In genomic region chr17:4463818-4464501, GRCh38 we compare ENCODE assay signal across 26 cellular contexts. TPM values are rescaled to one million over a fixed set of nuclear protein-coding genes. Genes with fewer than 3 reads are reported as not detected.
DNase-seq lines count a peak whose midpoint lies in the region; ATAC-seq and TF ChIP-seq lines count a peak whose summit lies in the region.
"Had no signal": no experiment of that assay in that cellular context is flagged by ENCODE, and none has a peak within 500 bp of the region (broad histone marks: within the 10 kb centered on the region; RNA-seq: fewer than 3 reads in every experiment).

No MANE protein-coding gene starts in this region.

- H3K27ac Mint-ChIP-seq in chondrocyte (ENCODE audit: unreplicated experiment): no peak overlapping the region
- H3K27ac Mint-ChIP-seq: naive thymus-derived CD4-positive, alpha-beta T cell; stimulated activated effector memory CD8-positive, alpha-beta T cell treated with anti-CD3 and anti-CD28 coated beads, Interleukin-12 subunit alpha, Interleukin-12 subunit beta, amount 100 ng/mL, for 72 hours had no signal

- TF ChIP-seq CTCF in foreskin keratinocyte (conservative IDR thresholded peaks at IDR 0.05) (no peak), chondrocyte (IDR thresholded peaks at IDR 0.05) (no peak)

- peaks cover 8% of the 10 kb centered on the region for H3K36me3 Mint-ChIP-seq in chondrocyte (ENCODE audit: low read depth)
- H3K36me3 Mint-ChIP-seq: stimulated activated effector memory CD8-positive, alpha-beta T cell treated with anti-CD3 and anti-CD28 coated beads, Interleukin-12 subunit alpha, Interleukin-12 subunit beta, amount 100 ng/mL, for 72 hours had no signal

- DNase-seq in DMS79 treated with DMSO at 0.1 percent for 48 hours (lab: John Stamatoyannopoulos, UW) (peak; percentile 38), NCI-H446 (lab: John Stamatoyannopoulos, UW) (peak; percentile 73 to 82), middle frontal gyrus (ENCODE audit: extremely low spot score, low spot score) (peak; percentile 33), foreskin keratinocyte (no peak), ureter (ENCODE audit: low spot score) (no peak), epidermal melanocyte (ENCODE audit: insufficient read length, low spot score) (no peak), chondrocyte (ENCODE audit: low spot score) (no peak)
- DNase-seq: activated CD4-positive, alpha-beta T cell treated with anti-CD3 and anti-CD28 coated beads for 4 hours; activated CD8-positive, alpha-beta memory T cell treated with anti-CD3 and anti-CD28 coated beads for 24 hours; activated naive CD4-positive, alpha-beta T cell; activated T-cell treated with anti-CD3 and anti-CD28 coated beads, Interleukin-2, amount 50 U/mL, for 4 hours; adrenal gland; Caco-2; left lung; naive thymus-derived CD4-positive, alpha-beta T cell; RPMI8226; spleen; stimulated activated CD4-positive, alpha-beta T cell treated with anti-CD3 and anti-CD28 coated beads, Interleukin-2, amount 100 ng/mL, for 48 hours; T-helper 2 cell had no signal

- peaks cover 18% of the 10 kb centered on the region for H3K9me3 Mint-ChIP-seq in chondrocyte (ENCODE audit: low read depth)

- no peak overlapping the region for H3K4me3 Mint-ChIP-seq in chondrocyte (ENCODE audit: unreplicated experiment)
- H3K4me3 Mint-ChIP-seq: activated T-cell treated with anti-CD3 and anti-CD28 coated beads, Interleukin-2, amount 50 U/mL, for 4 hours; IgD-negative memory B cell; naive thymus-derived CD4-positive, alpha-beta T cell; stimulated activated effector memory CD8-positive, alpha-beta T cell treated with anti-CD3 and anti-CD28 coated beads, Interleukin-12 subunit alpha, Interleukin-12 subunit beta, amount 100 ng/mL, for 72 hours had no signal

- no peaks in the 10 kb centered on the region for H3K4me1 Mint-ChIP-seq in chondrocyte (ENCODE audit: low read depth)
- H3K4me1 Mint-ChIP-seq: stimulated activated effector memory CD8-positive, alpha-beta T cell treated with anti-CD3 and anti-CD28 coated beads, Interleukin-12 subunit alpha, Interleukin-12 subunit beta, amount 100 ng/mL, for 72 hours had no signal

- peak overlapping the region; percentile 20 for H3K27ac ChIP-seq in cingulate gyrus (ENCODE audit: low read depth, low read length)
- no peak overlapping the region for H3K27ac ChIP-seq in foreskin keratinocyte
- H3K27ac ChIP-seq: adrenal gland, BLaER1, left lung, SK-N-MC, spleen, vagina had no signal

- no peak for ATAC-seq in foreskin keratinocyte
- ATAC-seq: activated T-cell treated with anti-CD3 and anti-CD28 coated beads, Interleukin-2, amount 50 U/mL, for 4 hours; left lung; naive thymus-derived CD4-positive, alpha-beta T cell; stimulated activated effector memory CD8-positive, alpha-beta T cell treated with anti-CD3 and anti-CD28 coated beads, Interleukin-12 subunit alpha, Interleukin-12 subunit beta, amount 100 ng/mL, for 72 hours had no signal

- peaks cover 2% of the 10 kb centered on the region for H3K27me3 Mint-ChIP-seq in chondrocyte (ENCODE audit: low read depth)

- no peaks in the 10 kb centered on the region for H3K27me3 ChIP-seq in foreskin keratinocyte
- H3K27me3 ChIP-seq: adrenal gland, BLaER1, left lung, spleen, vagina had no signal

- no peaks in the 10 kb centered on the region for H3K4me1 ChIP-seq in foreskin keratinocyte
- H3K4me1 ChIP-seq: adrenal gland, Caco-2, left lung, spleen, vagina had no signal

RNA-seq across cellular contexts. Expression of gene SPNS3, which starts 30.2 kb away (rescaled TPM):
- not detected in 2 replicates for total RNA-seq in foreskin keratinocyte
- polyA plus RNA-seq in foreskin keratinocyte: 0.12 TPM in 1 of 2 replicates, not detected in the other
- total RNA-seq in ureter: 0.26 TPM
- total RNA-seq in chondrocyte: not detected in 3 replicates
- total RNA-seq: Caco-2, osteocyte, vagina had no signal

RNA-seq across cellular contexts. Expression of gene SPNS2, which starts 34.7 kb away (rescaled TPM):
- 0.31 and 0.35 TPM in 2 replicates for total RNA-seq in foreskin keratinocyte
- 0.22 and 0.47 TPM in 2 replicates for polyA plus RNA-seq in foreskin keratinocyte
- total RNA-seq in ureter: 30.0 TPM
- total RNA-seq in chondrocyte: 0.70 to 0.87 TPM in 2 of 3 replicates, not detected in the other
- total RNA-seq: osteocyte had no signal
- polyA plus RNA-seq: IgD-negative memory B cell; naive thymus-derived CD4-positive, alpha-beta T cell had no signal

Comparison
In these comparisons a context has a peak if more than half of its experiments do, and no peak if none do; other contexts are left out.
1. DNase-seq: peak in DMS79 treated with DMSO at 0.1 percent for 48 hours (single experiment), NCI-H446 (2 of 2) and middle frontal gyrus (single experiment); none in foreskin keratinocyte (0 of 2), ureter (single experiment), epidermal melanocyte (single experiment) and chondrocyte (single experiment).
2. RNA of gene SPNS2, which starts 34.7 kb away (total RNA-seq): 30.0 TPM in ureter (single experiment); 0.70 to 0.87 TPM in chondrocyte and 0.31 to 0.35 TPM in foreskin keratinocyte; every median in the first group is over 10 times any median in the second.